ENCODE assay signal across 19 cellular contexts in the genomic region with DNA sequence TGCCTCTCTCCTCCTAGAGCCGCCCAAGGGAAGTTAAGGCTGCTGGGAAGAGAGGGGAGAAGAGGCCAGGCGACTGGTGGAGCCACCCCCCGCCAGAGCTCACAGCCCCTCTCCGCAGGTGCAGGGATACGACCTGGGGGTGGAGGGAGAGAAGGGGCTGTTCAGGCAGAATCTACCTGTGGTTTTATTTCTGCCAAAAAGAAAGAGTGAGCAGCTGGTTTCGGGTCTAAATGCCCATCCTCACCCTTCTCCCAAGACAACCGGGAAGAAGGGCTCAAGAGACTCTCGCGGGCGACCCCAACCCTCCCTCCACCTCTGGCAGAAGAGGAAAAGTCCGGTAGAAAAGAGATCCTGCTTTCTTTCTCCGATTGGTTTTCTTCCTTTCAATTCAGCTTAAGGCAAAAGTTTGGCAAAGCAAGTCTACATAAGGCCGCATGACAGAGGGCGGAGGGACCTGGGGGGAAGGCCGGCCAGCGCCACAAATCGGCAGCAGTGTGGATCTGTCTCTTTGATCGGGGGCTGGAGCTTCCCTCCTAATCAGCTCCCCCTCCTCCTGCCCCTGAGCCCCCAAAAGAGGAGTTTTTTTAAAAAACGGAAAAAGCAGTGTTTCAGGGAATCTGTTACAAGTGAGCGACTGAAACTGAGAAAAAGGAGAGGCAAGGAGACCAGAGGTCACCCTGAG. TPM values are rescaled to one million over a fixed set of nuclear protein-coding genes. Genes with fewer than 3 reads are reported as not detected.
A peak's percentile ranks its signal among the peaks of the same experiment; 100 is the strongest.
DNase-seq lines count a peak whose midpoint lies in the region; ATAC-seq and TF ChIP-seq lines count a peak whose summit lies in the region.
"Had no signal": no experiment of that assay in that cellular context is flagged by ENCODE, and none has a peak within 500 bp of the region (broad histone marks: within the 10 kb centered on the region; RNA-seq: fewer than 3 reads in every experiment).

No MANE protein-coding gene starts in this region.

- TF ChIP-seq CTCF in HL-60 (IDR thresholded peaks at IDR 0.05; ENCODE audit: insufficient read depth, low read length), result no peak
- TF ChIP-seq CTCF in neutrophil (IDR thresholded peaks at IDR 0.05), result no peak
- TF ChIP-seq CTCF in tibial nerve (IDR thresholded peaks at IDR 0.05), result no peak
- no peak for TF ChIP-seq CTCF in smooth muscle cell (IDR thresholded peaks at IDR 0.05; ENCODE audit: borderline replicate concordance, insufficient read depth, poor library complexity, severe bottlenecking)

- H3K4me1 ChIP-seq in neutrophil (ENCODE audit: control insufficient read depth in 1 of 2, insufficient read depth in 1 of 2, low read depth in 1 of 2, low read length in 1 of 2) (peaks cover 62 to 66% of the 10 kb centered on the region in 2 experiments), tibial nerve (peaks cover 0 to 32% (median 9%) of the 10 kb centered on the region in 4 donors), smooth muscle cell (ENCODE audit: low read depth) (no peaks in the 10 kb centered on the region)

- H3K27me3 ChIP-seq in HL-60 (ENCODE audit: insufficient read depth, poor library complexity, severe bottlenecking) (no peaks in the 10 kb centered on the region), neutrophil (no peaks in the 10 kb centered on the region), tibial nerve (no peaks in the 10 kb centered on the region), smooth muscle cell (ENCODE audit: low read depth) (no peaks in the 10 kb centered on the region)
- H3K27me3 ChIP-seq: dorsolateral prefrontal cortex, esophagus squamous epithelium, vagina had no signal

- no peak overlapping the region for H3K9ac ChIP-seq in smooth muscle cell (ENCODE audit: low read depth)

- H3K79me2 ChIP-seq in smooth muscle cell (ENCODE audit: low read depth), result no peaks in the 10 kb centered on the region

- intact Hi-C loops in dendritic cell treated with granulocyte-macrophage colony-stimulating factor and Interleukin-4, amounts not matched to agents 40 ng/mL and 50 ng/mL, for 4 days (cut with micrococcal nuclease), result no loop called here

- no peaks in the 10 kb centered on the region for H4K20me1 ChIP-seq in smooth muscle cell (ENCODE audit: low read depth)

- no peak overlapping the region for H3K4me2 ChIP-seq in smooth muscle cell

- peak overlapping the region; percentile 76 for H3K27ac Mint-ChIP-seq in activated naive CD8-positive, alpha-beta T cell
- H3K27ac Mint-ChIP-seq in activated naive CD8-positive, alpha-beta T cell treated with anti-CD3 and anti-CD28 coated beads, Interleukin-2, amount 50 U/mL, for 24 hours, result no peak overlapping the region
- peak overlapping the region; percentile 90 for H3K27ac Mint-ChIP-seq in dendritic cell treated with granulocyte-macrophage colony-stimulating factor and Interleukin-4, amounts not matched to agents 40 ng/mL and 50 ng/mL, for 4 days

- peaks cover 3% of the 10 kb centered on the region for H3F3A ChIP-seq in smooth muscle cell (ENCODE audit: low read depth)

- 76 to 79% methylated on average over 20 of the region's 20 CpGs for WGBS in tibial nerve, 2 donors
- 90% methylated on average over 20 of the region's 20 CpGs for WGBS in smooth muscle cell (ENCODE audit: low lambda C conversion rate)

- no peak for TF ChIP-seq EP300 in tibial nerve (IDR thresholded peaks at IDR 0.05)

- no peaks in the 10 kb centered on the region for H3K27me3 Mint-ChIP-seq in activated naive CD8-positive, alpha-beta T cell
- H3K27me3 Mint-ChIP-seq in activated naive CD8-positive, alpha-beta T cell treated with anti-CD3 and anti-CD28 coated beads, Interleukin-2, amount 50 U/mL, for 24 hours, result no peaks in the 10 kb centered on the region
- no peaks in the 10 kb centered on the region for H3K27me3 Mint-ChIP-seq in dendritic cell treated with granulocyte-macrophage colony-stimulating factor and Interleukin-4, amounts not matched to agents 40 ng/mL and 50 ng/mL, for 4 days

- H3K36me3 Mint-ChIP-seq in activated naive CD8-positive, alpha-beta T cell, result peaks cover 4% of the 10 kb centered on the region
- H3K36me3 Mint-ChIP-seq in activated naive CD8-positive, alpha-beta T cell treated with anti-CD3 and anti-CD28 coated beads, Interleukin-2, amount 50 U/mL, for 24 hours (ENCODE audit: low read depth), result peaks cover 29% of the 10 kb centered on the region
- peaks cover 80% of the 10 kb centered on the region for H3K36me3 Mint-ChIP-seq in dendritic cell treated with granulocyte-macrophage colony-stimulating factor and Interleukin-4, amounts not matched to agents 40 ng/mL and 50 ng/mL, for 4 days (ENCODE audit: low read depth)

- no peak for DNase-seq in activated naive CD8-positive, alpha-beta T cell treated with anti-CD3 and anti-CD28 coated beads, Interleukin-2, amount 50 U/mL, for 24 hours
- no peak for DNase-seq in HL-60 (ENCODE audit: low read depth in 1 of 2, low spot score in 1 of 2)
- DNase-seq in pons (ENCODE audit: low spot score), result no peak
- no peak for DNase-seq in tibial nerve (ENCODE audit: low spot score in 2 of 2)
- no peak for DNase-seq in smooth muscle cell (lab: John Stamatoyannopoulos, UW; ENCODE audit: unreplicated experiment)
- DNase-seq: dorsolateral prefrontal cortex; esophagus squamous epithelium; NCI-H1417; NCI-H526; SHP77 treated with DMSO at 0.1 percent for 48 hours; stimulated activated CD4-positive, alpha-beta T cell treated with anti-CD3 and anti-CD28 coated beads, Interleukin-4, amount 100 ng/mL, for 1 hour had no signal

- no peak overlapping the region for H2AFZ ChIP-seq in smooth muscle cell (ENCODE audit: low read depth)

- peak overlapping the region; percentile 22 for H3K27ac ChIP-seq in HL-60 (replicated peaks)
- H3K27ac ChIP-seq in neutrophil, result peak overlapping the region; percentile 96
- no peak overlapping the region for H3K27ac ChIP-seq in tibial nerve
- H3K27ac ChIP-seq in smooth muscle cell (ENCODE audit: low read depth), result no peak overlapping the region
- H3K27ac ChIP-seq: esophagus squamous epithelium, vagina had no signal

- H3K9me3 Mint-ChIP-seq in activated naive CD8-positive, alpha-beta T cell (ENCODE audit: low read depth), result no peaks in the 10 kb centered on the region
- no peaks in the 10 kb centered on the region for H3K9me3 Mint-ChIP-seq in activated naive CD8-positive, alpha-beta T cell treated with anti-CD3 and anti-CD28 coated beads, Interleukin-2, amount 50 U/mL, for 24 hours
- H3K9me3 Mint-ChIP-seq in dendritic cell treated with granulocyte-macrophage colony-stimulating factor and Interleukin-4, amounts not matched to agents 40 ng/mL and 50 ng/mL, for 4 days, result no peaks in the 10 kb centered on the region

- no peak for ATAC-seq in activated naive CD8-positive, alpha-beta T cell treated with anti-CD3 and anti-CD28 coated beads, Interleukin-2, amount 50 U/mL, for 24 hours
- ATAC-seq: HCT116 had no signal

- no peak for TF ChIP-seq POLR2A in tibial nerve (IDR thresholded peaks at IDR 0.05)

- H3K4me3 ChIP-seq in HL-60 (replicated peaks; ENCODE audit: insufficient read depth, low read length), result no peak overlapping the region
- H3K4me3 ChIP-seq in neutrophil (ENCODE audit: low read depth in 1 of 2, low read length in 1 of 2), result no peak overlapping the region
- H3K4me3 ChIP-seq in tibial nerve, result no peak overlapping the region
- H3K4me3 ChIP-seq in smooth muscle cell, result no peak overlapping the region
- H3K4me3 ChIP-seq: dorsolateral prefrontal cortex, esophagus squamous epithelium, vagina had no signal

- H3K36me3 ChIP-seq in neutrophil (peaks cover 34% of the 10 kb centered on the region), tibial nerve (peaks cover 0 to 23% (median 0%) of the 10 kb centered on the region in 3 donors), smooth muscle cell (ENCODE audit: low read depth) (no peaks in the 10 kb centered on the region)
- H3K36me3 ChIP-seq: vagina had no signal

- H3K9me3 ChIP-seq in neutrophil (no peaks in the 10 kb centered on the region), tibial nerve (no peaks in the 10 kb centered on the region), smooth muscle cell (replicated peaks; ENCODE audit: low read depth) (no peaks in the 10 kb centered on the region)
- H3K9me3 ChIP-seq: esophagus squamous epithelium, vagina had no signal

- peaks cover 67% of the 10 kb centered on the region for H3K4me1 Mint-ChIP-seq in activated naive CD8-positive, alpha-beta T cell (ENCODE audit: low read depth)
- H3K4me1 Mint-ChIP-seq in activated naive CD8-positive, alpha-beta T cell treated with anti-CD3 and anti-CD28 coated beads, Interleukin-2, amount 50 U/mL, for 24 hours, result peaks cover 66% of the 10 kb centered on the region
- H3K4me1 Mint-ChIP-seq in dendritic cell treated with granulocyte-macrophage colony-stimulating factor and Interleukin-4, amounts not matched to agents 40 ng/mL and 50 ng/mL, for 4 days (ENCODE audit: low read depth), result peaks cover 93% of the 10 kb centered on the region

- peak overlapping the region; percentile 17 for H3K4me3 Mint-ChIP-seq in activated naive CD8-positive, alpha-beta T cell
- H3K4me3 Mint-ChIP-seq in activated naive CD8-positive, alpha-beta T cell treated with anti-CD3 and anti-CD28 coated beads, Interleukin-2, amount 50 U/mL, for 24 hours, result no peak overlapping the region
- H3K4me3 Mint-ChIP-seq in dendritic cell treated with granulocyte-macrophage colony-stimulating factor and Interleukin-4, amounts not matched to agents 40 ng/mL and 50 ng/mL, for 4 days, result no peak overlapping the region

RNA-seq across cellular contexts. Expression of a gene that starts 16.3 kb away (rescaled TPM):
- total RNA-seq in tibial nerve (1 to 10 TPM; 2.5 to 4.8 (median 4.2) TPM), smooth muscle cell (3.6 and 5.5 TPM in 2 replicates)
- polyA plus RNA-seq in smooth muscle cell, result 3.3 and 4.2 TPM in 2 replicates

RNA-seq across cellular contexts. Expression of a gene that starts 29.5 kb away (rescaled TPM):
- total RNA-seq in tibial nerve, result 10 to 100 TPM; 14.4 to 24.6 (median 21.5) TPM
- 0.94 and 4.2 TPM in 2 replicates for total RNA-seq in smooth muscle cell
- 0.70 and 3.3 TPM in 2 replicates for polyA plus RNA-seq in smooth muscle cell
- total RNA-seq: bronchial epithelial cell; HT-29; T-helper 2 cell treated with Interferon-gamma antibody and Interleukin-4, amounts not matched to agents 100 ng/mL and 5 ng/mL, for 36 hours had no signal

Comparison
In these comparisons a context has a peak if more than half of its experiments do, and no peak if none do; other contexts are left out.
1. H3K27ac ChIP-seq: peak in HL-60 (single experiment) and neutrophil (single experiment); none in tibial nerve (0 of 4) and smooth muscle cell (single experiment).